25 cellular contexts compared by ENCODE assay signal in genomic region chr2:20707601-20708000, GRCh38. TPM values are rescaled to one million over a fixed set of nuclear protein-coding genes. Genes with fewer than 3 reads are reported as not detected.
"Had no signal": no experiment of that assay in that cellular context is flagged by ENCODE, and none has a peak within 500 bp of the region (broad histone marks: within the 10 kb centered on the region; RNA-seq: fewer than 3 reads in every experiment).

No MANE protein-coding gene starts in this region.

- H3K4me1 Mint-ChIP-seq: nephron progenitor cell; stimulated activated naive CD8-positive, alpha-beta T cell treated with anti-CD3 and anti-CD28 coated beads, Interleukin-15, amount 100 ng/mL, for 72 hours had no signal

- H3K27ac Mint-ChIP-seq: naive thymus-derived CD8-positive, alpha-beta T cell; nephron progenitor cell; stimulated activated naive CD8-positive, alpha-beta T cell treated with anti-CD3 and anti-CD28 coated beads, Interleukin-15, amount 100 ng/mL, for 72 hours had no signal

- H3K36me3 ChIP-seq: gastrocnemius medialis, left lung, neutrophil, pancreas, right lobe of liver, thyroid gland had no signal

- H3K4me3 ChIP-seq: dorsolateral prefrontal cortex, gastrocnemius medialis, left lung, pancreas, right lobe of liver, smooth muscle cell, thyroid gland had no signal

- H3K27ac ChIP-seq: dorsolateral prefrontal cortex, epithelial cell of prostate, gastrocnemius medialis, left lung, neutrophil, pancreas, right lobe of liver, thyroid gland had no signal

- DNase-seq: dorsolateral prefrontal cortex; effector CD4-positive, alpha-beta T cell; foreskin fibroblast; gastrocnemius medialis; head of caudate nucleus; left cardiac atrium; left lung; mesenchymal stem cell; naive thymus-derived CD8-positive, alpha-beta T cell; nephron progenitor cell; pancreas; right lobe of liver; stimulated activated CD4-positive, alpha-beta T cell treated with anti-CD3 and anti-CD28 coated beads, Interleukin-12 subunit alpha, Interleukin-12 subunit beta, amount 100 ng/mL, for 4 hours; stimulated activated CD4-positive, alpha-beta T cell treated with anti-CD3 and anti-CD28 coated beads, Interleukin-1b, Interleukin-23, amount 100 ng/mL, for 48 hours; stimulated activated CD4-positive, alpha-beta T cell treated with anti-CD3 and anti-CD28 coated beads, Interleukin-4, amount 100 ng/mL, for 1 hour; stimulated activated CD8-positive, alpha-beta memory T cell treated with anti-CD3 and anti-CD28 coated beads, Interleukin-4, amount 100 ng/mL, for 48 hours; stimulated activated naive CD4-positive, alpha-beta T cell; stimulated activated naive CD8-positive, alpha-beta T cell treated with anti-CD3 and anti-CD28 coated beads, Interleukin-15, amount 100 ng/mL, for 72 hours; thyroid gland; trophoblast cell had no signal

- H3K9me3 ChIP-seq: gastrocnemius medialis, neutrophil, pancreas, right lobe of liver, thyroid gland had no signal

- H3K4me3 Mint-ChIP-seq: naive thymus-derived CD8-positive, alpha-beta T cell; nephron progenitor cell; stimulated activated naive CD8-positive, alpha-beta T cell treated with anti-CD3 and anti-CD28 coated beads, Interleukin-15, amount 100 ng/mL, for 72 hours had no signal

- H3K4me2 ChIP-seq: smooth muscle cell had no signal

- H3K27me3 ChIP-seq: dorsolateral prefrontal cortex, gastrocnemius medialis, left lung, neutrophil, pancreas, right lobe of liver, thyroid gland had no signal

- H3K4me1 ChIP-seq: gastrocnemius medialis, left lung, pancreas, right lobe of liver, thyroid gland had no signal

- H3K27me3 Mint-ChIP-seq: naive thymus-derived CD8-positive, alpha-beta T cell; stimulated activated naive CD8-positive, alpha-beta T cell treated with anti-CD3 and anti-CD28 coated beads, Interleukin-15, amount 100 ng/mL, for 72 hours had no signal

- ATAC-seq: esophagus mucosa; gastrocnemius medialis; left cardiac atrium; left lung; naive thymus-derived CD8-positive, alpha-beta T cell; pancreas; right lobe of liver; stimulated activated naive CD8-positive, alpha-beta T cell treated with anti-CD3 and anti-CD28 coated beads, Interleukin-15, amount 100 ng/mL, for 72 hours had no signal

RNA-seq across cellular contexts. Expression of gene GDF7, which starts 40.7 kb away (rescaled TPM):
- total RNA-seq: myocyte; naive thymus-derived CD8-positive, alpha-beta T cell had no signal
- polyA plus RNA-seq: smooth muscle cell had no signal
